1 cellular context compared by ENCODE assay signal in the genomic region with DNA sequence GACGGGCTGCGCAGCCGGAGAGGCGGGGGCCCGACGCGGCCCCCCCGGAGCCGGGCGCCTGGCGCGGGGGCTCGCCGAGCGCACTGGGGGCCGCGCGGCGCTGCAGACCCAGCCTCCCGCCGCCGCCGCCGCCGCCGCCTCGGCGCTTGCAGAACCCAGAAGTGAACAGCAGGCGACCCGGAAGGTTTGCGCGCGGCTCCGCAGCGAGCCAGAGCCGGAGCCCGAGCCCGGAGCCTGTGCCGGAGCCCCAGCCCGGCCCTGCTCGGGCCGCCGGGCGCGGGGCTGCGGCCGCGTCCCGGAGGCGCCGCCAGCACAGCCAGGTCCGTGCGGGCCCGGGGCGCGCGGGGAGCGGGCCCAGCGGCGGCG.
TF ChIP-seq lines count a peak whose summit lies in the region.

A gene with protein sequence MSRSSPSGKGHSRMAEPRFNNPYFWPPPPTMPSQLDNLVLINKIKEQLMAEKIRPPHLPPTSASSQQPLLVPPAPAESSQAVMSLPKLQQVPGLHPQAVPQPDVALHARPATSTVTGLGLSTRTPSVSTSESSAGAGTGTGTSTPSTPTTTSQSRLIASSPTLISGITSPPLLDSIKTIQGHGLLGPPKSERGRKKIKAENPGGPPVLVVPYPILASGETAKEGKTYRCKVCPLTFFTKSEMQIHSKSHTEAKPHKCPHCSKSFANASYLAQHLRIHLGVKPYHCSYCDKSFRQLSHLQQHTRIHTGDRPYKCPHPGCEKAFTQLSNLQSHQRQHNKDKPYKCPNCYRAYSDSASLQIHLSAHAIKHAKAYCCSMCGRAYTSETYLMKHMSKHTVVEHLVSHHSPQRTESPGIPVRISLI (plus strand): TSS at position 158 of the 366 bp plus-strand sequence. CDS start 14,083 bp downstream, outside the sequence.

TF ChIP-seq in K562, 482 proteins besides CTCF, POLR2A, EP300 and RAD21 (continued from another document):
- TF ChIP-seq, protein P1, sequence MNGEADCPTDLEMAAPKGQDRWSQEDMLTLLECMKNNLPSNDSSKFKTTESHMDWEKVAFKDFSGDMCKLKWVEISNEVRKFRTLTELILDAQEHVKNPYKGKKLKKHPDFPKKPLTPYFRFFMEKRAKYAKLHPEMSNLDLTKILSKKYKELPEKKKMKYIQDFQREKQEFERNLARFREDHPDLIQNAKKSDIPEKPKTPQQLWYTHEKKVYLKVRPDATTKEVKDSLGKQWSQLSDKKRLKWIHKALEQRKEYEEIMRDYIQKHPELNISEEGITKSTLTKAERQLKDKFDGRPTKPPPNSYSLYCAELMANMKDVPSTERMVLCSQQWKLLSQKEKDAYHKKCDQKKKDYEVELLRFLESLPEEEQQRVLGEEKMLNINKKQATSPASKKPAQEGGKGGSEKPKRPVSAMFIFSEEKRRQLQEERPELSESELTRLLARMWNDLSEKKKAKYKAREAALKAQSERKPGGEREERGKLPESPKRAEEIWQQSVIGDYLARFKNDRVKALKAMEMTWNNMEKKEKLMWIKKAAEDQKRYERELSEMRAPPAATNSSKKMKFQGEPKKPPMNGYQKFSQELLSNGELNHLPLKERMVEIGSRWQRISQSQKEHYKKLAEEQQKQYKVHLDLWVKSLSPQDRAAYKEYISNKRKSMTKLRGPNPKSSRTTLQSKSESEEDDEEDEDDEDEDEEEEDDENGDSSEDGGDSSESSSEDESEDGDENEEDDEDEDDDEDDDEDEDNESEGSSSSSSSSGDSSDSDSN (IDR thresholded peaks at IDR 0.05; ENCODE audit: borderline replicate concordance in 1 of 2, low read depth in 2 of 2, low read length in 2 of 2) = peak in 1 of 2 experiments; percentile 41; a peak in 1 of 4 replicates
- TF ChIP-seq DIDO1 (tag; IDR thresholded peaks at IDR 0.05; ENCODE audit: low read depth) (no peak), SLC30A9 (CRISPR knock-in tag; IDR thresholded peaks at IDR 0.05) (no peak), RBM25 (IDR thresholded peaks at IDR 0.05; ENCODE audit: low read depth, low read length, severe bottlenecking) (peak; percentile 72), ZC3H4 (CRISPR knock-in tag; IDR thresholded peaks at IDR 0.05; ENCODE audit: borderline replicate concordance) (no peak), NR2C2 (CRISPR knock-in tag; IDR thresholded peaks at IDR 0.05) (no peak), NR2C2 (tag; IDR thresholded peaks at IDR 0.05) (peak; percentile 89), ZFPM2 (CRISPR knock-in tag; IDR thresholded peaks at IDR 0.05) (no peak), HNRNPK (IDR thresholded peaks at IDR 0.05; ENCODE audit: low read depth, low read length, poor library complexity, severe bottlenecking) (no peak), POLR2G (IDR thresholded peaks at IDR 0.05; ENCODE audit: low read depth, low read length) (0 out of 2 replicates have a peak, but pooled peaks have one; percentile 21), DDX20 (tag; IDR thresholded peaks at IDR 0.05; ENCODE audit: low read depth) (no peak), ZNF398 (CRISPR knock-in tag; IDR thresholded peaks at IDR 0.05) (no peak), MCM3 (IDR thresholded peaks at IDR 0.05) (no peak)
- TF ChIP-seq, protein P2, sequence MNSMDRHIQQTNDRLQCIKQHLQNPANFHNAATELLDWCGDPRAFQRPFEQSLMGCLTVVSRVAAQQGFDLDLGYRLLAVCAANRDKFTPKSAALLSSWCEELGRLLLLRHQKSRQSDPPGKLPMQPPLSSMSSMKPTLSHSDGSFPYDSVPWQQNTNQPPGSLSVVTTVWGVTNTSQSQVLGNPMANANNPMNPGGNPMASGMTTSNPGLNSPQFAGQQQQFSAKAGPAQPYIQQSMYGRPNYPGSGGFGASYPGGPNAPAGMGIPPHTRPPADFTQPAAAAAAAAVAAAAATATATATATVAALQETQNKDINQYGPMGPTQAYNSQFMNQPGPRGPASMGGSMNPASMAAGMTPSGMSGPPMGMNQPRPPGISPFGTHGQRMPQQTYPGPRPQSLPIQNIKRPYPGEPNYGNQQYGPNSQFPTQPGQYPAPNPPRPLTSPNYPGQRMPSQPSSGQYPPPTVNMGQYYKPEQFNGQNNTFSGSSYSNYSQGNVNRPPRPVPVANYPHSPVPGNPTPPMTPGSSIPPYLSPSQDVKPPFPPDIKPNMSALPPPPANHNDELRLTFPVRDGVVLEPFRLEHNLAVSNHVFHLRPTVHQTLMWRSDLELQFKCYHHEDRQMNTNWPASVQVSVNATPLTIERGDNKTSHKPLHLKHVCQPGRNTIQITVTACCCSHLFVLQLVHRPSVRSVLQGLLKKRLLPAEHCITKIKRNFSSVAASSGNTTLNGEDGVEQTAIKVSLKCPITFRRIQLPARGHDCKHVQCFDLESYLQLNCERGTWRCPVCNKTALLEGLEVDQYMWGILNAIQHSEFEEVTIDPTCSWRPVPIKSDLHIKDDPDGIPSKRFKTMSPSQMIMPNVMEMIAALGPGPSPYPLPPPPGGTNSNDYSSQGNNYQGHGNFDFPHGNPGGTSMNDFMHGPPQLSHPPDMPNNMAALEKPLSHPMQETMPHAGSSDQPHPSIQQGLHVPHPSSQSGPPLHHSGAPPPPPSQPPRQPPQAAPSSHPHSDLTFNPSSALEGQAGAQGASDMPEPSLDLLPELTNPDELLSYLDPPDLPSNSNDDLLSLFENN (IDR thresholded peaks at IDR 0.05; ENCODE audit: low read depth in 2 of 2, low read length in 2 of 2) = no peak
- TF ChIP-seq, protein P3, sequence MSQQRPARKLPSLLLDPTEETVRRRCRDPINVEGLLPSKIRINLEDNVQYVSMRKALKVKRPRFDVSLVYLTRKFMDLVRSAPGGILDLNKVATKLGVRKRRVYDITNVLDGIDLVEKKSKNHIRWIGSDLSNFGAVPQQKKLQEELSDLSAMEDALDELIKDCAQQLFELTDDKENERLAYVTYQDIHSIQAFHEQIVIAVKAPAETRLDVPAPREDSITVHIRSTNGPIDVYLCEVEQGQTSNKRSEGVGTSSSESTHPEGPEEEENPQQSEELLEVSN (IDR thresholded peaks at IDR 0.05; ENCODE audit: borderline replicate concordance in 1 of 2, extremely low read depth in 1 of 2, insufficient read depth in 1 of 2, insufficient read length in 1 of 2, low read depth in 1 of 2, low read length in 1 of 2, poor library complexity in 1 of 2, severe bottlenecking in 1 of 2) = peak in 1 of 2 experiments; percentile 27
TF ChIP-seq in K562: peak in this region for 8.
